In genomic region chr12:40502322-40502721, GRCh38 we compare ENCODE assay signal across 19 cellular contexts.
A peak's percentile ranks its signal among the peaks of the same experiment; 100 is the strongest.
DNase-seq lines count a peak whose midpoint lies in the region; ATAC-seq, FAIRE-seq and TF ChIP-seq lines count a peak whose summit lies in the region.
"Had no signal": no experiment of that assay in that cellular context is flagged by ENCODE, and none has a peak within 500 bp of the region (broad histone marks: within the 10 kb centered on the region; RNA-seq: fewer than 3 reads in every experiment).

No MANE protein-coding gene starts in this region.

- no peak for TF ChIP-seq CTCF in MM.1S (IDR thresholded peaks at IDR 0.05; ENCODE audit: low read length)

- peak; percentile 56 for ATAC-seq in HG02884 (IDR thresholded peaks at IDR 0.05; ENCODE audit: unreplicated experiment)
- no peak for ATAC-seq in activated CD8-positive, alpha-beta memory T cell treated with anti-CD3 and anti-CD28 coated beads, Interleukin-2, amount 10 ng/mL, durations not matched to agents 7 days and 5 days
- ATAC-seq: activated CD4-positive, alpha-beta T cell treated with anti-CD3 and anti-CD28 coated beads for 36 hours; T-cell had no signal

- 0 out of 2 replicates have a peak overlapping the region, but pooled peaks have one; percentile 7 for H3K4me2 ChIP-seq in MM.1S (ENCODE audit: low read depth, low read length)

- WGBS in small intestine, 3 donors = 33 to 47% (median 37%) methylated on average over 3 of the region's 3 CpGs

- H3K9ac ChIP-seq in MM.1S (ENCODE audit: low read length) = no peak overlapping the region

- H2AFZ ChIP-seq in MM.1S (ENCODE audit: low read length) = peak overlapping the region; percentile 50

- H3K36me3 Mint-ChIP-seq in activated CD8-positive, alpha-beta memory T cell treated with anti-CD3 and anti-CD28 coated beads, Interleukin-2, amount 10 ng/mL, durations not matched to agents 7 days and 5 days = no peaks in the 10 kb centered on the region
- H3K36me3 Mint-ChIP-seq: T-cell had no signal

- H3K9me3 ChIP-seq in MM.1S (replicated peaks; ENCODE audit: insufficient read depth, low read length) (no peaks in the 10 kb centered on the region), small intestine (ENCODE audit: control insufficient read depth, low read depth) (no peaks in the 10 kb centered on the region)
- H3K9me3 ChIP-seq: spleen, tibial artery had no signal

- no peaks in the 10 kb centered on the region for H3K9me2 ChIP-seq in MM.1S (replicated peaks; ENCODE audit: insufficient read depth, low read length)

- H3K27me3 Mint-ChIP-seq in activated CD8-positive, alpha-beta memory T cell treated with anti-CD3 and anti-CD28 coated beads, Interleukin-2, amount 10 ng/mL, durations not matched to agents 7 days and 5 days = no peaks in the 10 kb centered on the region
- H3K27me3 Mint-ChIP-seq: activated CD4-positive, alpha-beta T cell treated with anti-CD3 and anti-CD28 coated beads for 36 hours; activated T-cell treated with anti-CD3 and anti-CD28 coated beads, Interleukin-2, amount 50 U/mL, for 24 hours; T-cell had no signal

- peaks cover 4% of the 10 kb centered on the region for H3K4me1 Mint-ChIP-seq in activated CD8-positive, alpha-beta memory T cell treated with anti-CD3 and anti-CD28 coated beads, Interleukin-2, amount 10 ng/mL, durations not matched to agents 7 days and 5 days
- H3K4me1 Mint-ChIP-seq: activated CD4-positive, alpha-beta T cell treated with anti-CD3 and anti-CD28 coated beads for 36 hours had no signal

- H3K36me3 ChIP-seq in MM.1S (replicated peaks; ENCODE audit: insufficient read depth, low read length) (no peaks in the 10 kb centered on the region), small intestine (ENCODE audit: control insufficient read depth in 2 of 2, insufficient read depth in 2 of 2, low read length in 2 of 2) (no peaks in the 10 kb centered on the region)
- H3K36me3 ChIP-seq: spleen, tibial artery had no signal

- no peaks in the 10 kb centered on the region for H3K79me2 ChIP-seq in MM.1S (ENCODE audit: low read length)

- peaks cover 2% of the 10 kb centered on the region for H3K9me3 Mint-ChIP-seq in activated CD8-positive, alpha-beta memory T cell treated with anti-CD3 and anti-CD28 coated beads, Interleukin-2, amount 10 ng/mL, durations not matched to agents 7 days and 5 days (ENCODE audit: low read depth)
- H3K9me3 Mint-ChIP-seq: activated T-cell treated with anti-CD3 and anti-CD28 coated beads, Interleukin-2, amount 50 U/mL, for 24 hours had no signal

- no peaks in the 10 kb centered on the region for H3F3A ChIP-seq in MM.1S (ENCODE audit: insufficient read depth, low read length)

- CTCF ChIA-PET in activated CD8-positive, alpha-beta memory T cell treated with anti-CD3 and anti-CD28 coated beads, Interleukin-2, amount 10 ng/mL, durations not matched to agents 7 days and 5 days (lab: Charles Lee) = no interaction called here

- H3K27me3 ChIP-seq in MM.1S (replicated peaks; ENCODE audit: insufficient read depth, low read length) = no peaks in the 10 kb centered on the region
- no peaks in the 10 kb centered on the region for H3K27me3 ChIP-seq in small intestine (ENCODE audit: control insufficient read depth in 2 of 2, insufficient read depth in 2 of 2, low read length in 2 of 2)
- H3K27me3 ChIP-seq: spleen, tibial artery had no signal

- no peaks in the 10 kb centered on the region for H4K20me1 ChIP-seq in MM.1S (ENCODE audit: insufficient read depth, low read length)

- H3K27ac ChIP-seq in MM.1S (ENCODE audit: low read length) (no peak overlapping the region), small intestine (ENCODE audit: low read depth in 1 of 2, low read length in 1 of 2) (no peak overlapping the region)
- H3K27ac ChIP-seq: spleen, tibial artery had no signal

- DNase-seq in SIG-M5 treated with dmso at 0.1 percent for 504 hours (lab: John Stamatoyannopoulos, UW; ENCODE audit: unreplicated experiment) = peak; percentile 35
- DNase-seq in SIG-M5 (lab: John Stamatoyannopoulos, UW) = no peak
- DNase-seq in MM.1S = peak; percentile 15
- no peak for DNase-seq in cerebellar cortex (ENCODE audit: low spot score)
- no peak for DNase-seq in activated CD8-positive, alpha-beta memory T cell treated with anti-CD3 and anti-CD28 coated beads, Interleukin-2, amount 10 ng/mL, durations not matched to agents 7 days and 5 days
- no peak for DNase-seq in small intestine
- no peak for DNase-seq in stimulated activated naive CD4-positive, alpha-beta T cell treated with Interleukin-2 at 50 U/mL for 16 hours (lab: John Stamatoyannopoulos, UW)
- DNase-seq: 8988T; activated CD4-positive, alpha-beta T cell treated with anti-CD3 and anti-CD28 coated beads for 36 hours; activated T-cell treated with anti-CD3 and anti-CD28 coated beads, Interleukin-2, amount 50 U/mL, for 24 hours; amygdala; cortex of kidney; NCI-H2029; occipital lobe; spleen; T-cell; tibial artery had no signal

- peaks cover 23% of the 10 kb centered on the region for H3K4me1 ChIP-seq in MM.1S (ENCODE audit: low read length)
- H3K4me1 ChIP-seq in small intestine (ENCODE audit: control insufficient read depth in 2 of 2, insufficient read depth in 1 of 2, low read depth in 1 of 2, low read length in 1 of 2) = no peaks in the 10 kb centered on the region
- H3K4me1 ChIP-seq: spleen, tibial artery had no signal

- H3K27ac Mint-ChIP-seq in activated CD8-positive, alpha-beta memory T cell treated with anti-CD3 and anti-CD28 coated beads, Interleukin-2, amount 10 ng/mL, durations not matched to agents 7 days and 5 days = no peak overlapping the region
- H3K27ac Mint-ChIP-seq: activated CD4-positive, alpha-beta T cell treated with anti-CD3 and anti-CD28 coated beads for 36 hours; activated T-cell treated with anti-CD3 and anti-CD28 coated beads, Interleukin-2, amount 50 U/mL, for 24 hours; T-cell had no signal

- H3K4me3 ChIP-seq in MM.1S (ENCODE audit: low read length) (no peak overlapping the region), small intestine (ENCODE audit: low read depth in 1 of 2, low read length in 2 of 2) (no peak overlapping the region)
- H3K4me3 ChIP-seq: lung, spleen, tibial artery had no signal

- no peak overlapping the region for H3K4me3 Mint-ChIP-seq in activated CD8-positive, alpha-beta memory T cell treated with anti-CD3 and anti-CD28 coated beads, Interleukin-2, amount 10 ng/mL, durations not matched to agents 7 days and 5 days
- H3K4me3 Mint-ChIP-seq: activated CD4-positive, alpha-beta T cell treated with anti-CD3 and anti-CD28 coated beads for 36 hours; activated T-cell treated with anti-CD3 and anti-CD28 coated beads, Interleukin-2, amount 50 U/mL, for 24 hours; T-cell had no signal

- no peak for FAIRE-seq in small intestine (lab: Jason Lieb, UNC)

Comparison
In these comparisons a context has a peak if more than half of its experiments do, and no peak if none do; other contexts are left out.
1. DNase-seq: peak in SIG-M5 treated with dmso at 0.1 percent for 504 hours (single experiment) and MM.1S (single experiment); none in SIG-M5 (single experiment), cerebellar cortex (single experiment), activated CD8-positive, alpha-beta memory T cell treated with anti-CD3 and anti-CD28 coated beads, Interleukin-2, amount 10 ng/mL, durations not matched to agents 7 days and 5 days (single experiment), small intestine (single experiment) and stimulated activated naive CD4-positive, alpha-beta T cell treated with Interleukin-2 at 50 U/mL for 16 hours (single experiment).